ENCODE assay signal across 7 cellular contexts in genomic region chr19:47607564-47608073, GRCh38. TPM values are rescaled to one million over a fixed set of nuclear protein-coding genes. Genes with fewer than 3 reads are reported as not detected.
DNase-seq lines count a peak whose midpoint lies in the region; ATAC-seq and TF ChIP-seq lines count a peak whose summit lies in the region.

No MANE protein-coding gene starts in this region.

- H3K36me3 Mint-ChIP-seq in activated T-helper 2 cell treated with anti-CD3 and anti-CD28 coated beads, Interferon-gamma antibody, Interleukin-2, Interleukin-4, amounts not matched to agents 10 μg/mL and 5 μg/mL and 100 μg/mL, durations not matched to agents 14 hours and 24 hours and 36 hours (ENCODE audit: low read depth): peaks cover 10% of the 10 kb centered on the region

- no peak for ATAC-seq in stimulated activated naive CD8-positive, alpha-beta T cell treated with anti-CD3 and anti-CD28 coated beads, Interleukin-15, amount 100 ng/mL, for 72 hours
- ATAC-seq in GM18519 (IDR thresholded peaks at IDR 0.05; ENCODE audit: low FRiP score, unreplicated experiment): no peak

- intact Hi-C loops in activated T-helper 2 cell treated with anti-CD3 and anti-CD28 coated beads, Interferon-gamma antibody, Interleukin-2, Interleukin-4, amounts not matched to agents 10 μg/mL and 5 μg/mL and 100 μg/mL, durations not matched to agents 14 hours and 24 hours and 36 hours (cut with micrococcal nuclease): loop anchor here (1.0 to 10.0 kb wide), 4 partner anchors 7 to 333 kb away; partner anchors contain the start of genes INAFM1 and NOP53

- DNase-seq in HFF-Myc (ENCODE audit: extremely low read depth, low read depth): no peak
- DNase-seq in activated T-helper 2 cell treated with anti-CD3 and anti-CD28 coated beads, Interferon-gamma antibody, Interleukin-2, Interleukin-4, amounts not matched to agents 10 μg/mL and 5 μg/mL and 100 μg/mL, durations not matched to agents 14 hours and 24 hours and 36 hours (ENCODE audit: low spot score): no peak
- no peak for DNase-seq in stimulated activated naive CD8-positive, alpha-beta T cell treated with anti-CD3 and anti-CD28 coated beads, Interleukin-15, amount 100 ng/mL, for 72 hours
- no peak for DNase-seq in activated CD8-positive, alpha-beta memory T cell treated with anti-CD3 and anti-CD28 coated beads, Interleukin-2, amount 50 U/mL, for 4 hours
- DNase-seq in GOT3 (lab: John Stamatoyannopoulos, UW): no peak

- H3K4me3 ChIP-seq in HFF-Myc (replicated peaks; ENCODE audit: low read depth, low read length): peak overlapping the region; percentile 95
- peak overlapping the region; percentile 95 for H3K4me3 ChIP-seq in iPS-18c (ENCODE audit: insufficient read depth, low read depth, low read length)

- H3K9me3 Mint-ChIP-seq in activated T-helper 2 cell treated with anti-CD3 and anti-CD28 coated beads, Interferon-gamma antibody, Interleukin-2, Interleukin-4, amounts not matched to agents 10 μg/mL and 5 μg/mL and 100 μg/mL, durations not matched to agents 14 hours and 24 hours and 36 hours: no peaks in the 10 kb centered on the region
- no peaks in the 10 kb centered on the region for H3K9me3 Mint-ChIP-seq in stimulated activated naive CD8-positive, alpha-beta T cell treated with anti-CD3 and anti-CD28 coated beads, Interleukin-15, amount 100 ng/mL, for 72 hours

- peaks cover 24% of the 10 kb centered on the region for H3K4me1 Mint-ChIP-seq in activated T-helper 2 cell treated with anti-CD3 and anti-CD28 coated beads, Interferon-gamma antibody, Interleukin-2, Interleukin-4, amounts not matched to agents 10 μg/mL and 5 μg/mL and 100 μg/mL, durations not matched to agents 14 hours and 24 hours and 36 hours (ENCODE audit: low read depth)
- H3K4me1 Mint-ChIP-seq in stimulated activated naive CD8-positive, alpha-beta T cell treated with anti-CD3 and anti-CD28 coated beads, Interleukin-15, amount 100 ng/mL, for 72 hours: peaks cover 34% of the 10 kb centered on the region

- peak overlapping the region; percentile 78 for H3K4me3 Mint-ChIP-seq in activated T-helper 2 cell treated with anti-CD3 and anti-CD28 coated beads, Interferon-gamma antibody, Interleukin-2, Interleukin-4, amounts not matched to agents 10 μg/mL and 5 μg/mL and 100 μg/mL, durations not matched to agents 14 hours and 24 hours and 36 hours (ENCODE audit: low read depth)
- H3K4me3 Mint-ChIP-seq in stimulated activated naive CD8-positive, alpha-beta T cell treated with anti-CD3 and anti-CD28 coated beads, Interleukin-15, amount 100 ng/mL, for 72 hours: peak overlapping the region; percentile 89 to 90

- no peaks in the 10 kb centered on the region for H3K9me3 ChIP-seq in iPS-18c (ENCODE audit: control insufficient read depth, insufficient read depth, low read length)

- peaks cover 2% of the 10 kb centered on the region for H3K27me3 Mint-ChIP-seq in activated T-helper 2 cell treated with anti-CD3 and anti-CD28 coated beads, Interferon-gamma antibody, Interleukin-2, Interleukin-4, amounts not matched to agents 10 μg/mL and 5 μg/mL and 100 μg/mL, durations not matched to agents 14 hours and 24 hours and 36 hours (ENCODE audit: low read depth)
- no peaks in the 10 kb centered on the region for H3K27me3 Mint-ChIP-seq in stimulated activated naive CD8-positive, alpha-beta T cell treated with anti-CD3 and anti-CD28 coated beads, Interleukin-15, amount 100 ng/mL, for 72 hours

- H3K27ac Mint-ChIP-seq in activated T-helper 2 cell treated with anti-CD3 and anti-CD28 coated beads, Interferon-gamma antibody, Interleukin-2, Interleukin-4, amounts not matched to agents 10 μg/mL and 5 μg/mL and 100 μg/mL, durations not matched to agents 14 hours and 24 hours and 36 hours: peak overlapping the region; percentile 50
- H3K27ac Mint-ChIP-seq in stimulated activated naive CD8-positive, alpha-beta T cell treated with anti-CD3 and anti-CD28 coated beads, Interleukin-15, amount 100 ng/mL, for 72 hours: peak overlapping the region; percentile 94 to 99

- TF ChIP-seq CTCF in HFF-Myc (IDR thresholded peaks at IDR 0.05; ENCODE audit: low read depth, low read length, missing control alignments): no peak

RNA-seq across cellular contexts. Expression of gene BICRA, which starts 1.3 kb away (rescaled TPM):
- total RNA-seq in activated T-helper 2 cell treated with anti-CD3 and anti-CD28 coated beads, Interferon-gamma antibody, Interleukin-2, Interleukin-4, amounts not matched to agents 10 μg/mL and 5 μg/mL and 100 μg/mL, durations not matched to agents 14 hours and 24 hours and 36 hours: 12.0 and 12.2 TPM in 2 replicates

RNA-seq across cellular contexts. Expression of gene ZNF541, which starts 34.7 kb away (rescaled TPM):
- total RNA-seq in activated T-helper 2 cell treated with anti-CD3 and anti-CD28 coated beads, Interferon-gamma antibody, Interleukin-2, Interleukin-4, amounts not matched to agents 10 μg/mL and 5 μg/mL and 100 μg/mL, durations not matched to agents 14 hours and 24 hours and 36 hours: 0.09 and 0.46 TPM in 2 replicates
